In genomic region chr3:97235611-97236315, GRCh38 we compare ENCODE assay signal across 21 cellular contexts.
"Had no signal": no experiment of that assay in that cellular context is flagged by ENCODE, and none has a peak within 500 bp of the region (broad histone marks: within the 10 kb centered on the region; RNA-seq: fewer than 3 reads in every experiment).

No MANE protein-coding gene starts in this region.

- H3K4me3 ChIP-seq: dorsolateral prefrontal cortex, gastrocnemius medialis, tibial nerve, vagina had no signal

- ATAC-seq: activated CD8-positive, alpha-beta memory T cell treated with anti-CD3 and anti-CD28 coated beads, Interleukin-2, amount 10 ng/mL, durations not matched to agents 7 days and 5 days; gastrocnemius medialis; left lobe of liver; stimulated activated naive CD8-positive, alpha-beta T cell treated with anti-CD3 and anti-CD28 coated beads, Interleukin-15, Interleukin-2, amounts not matched to agents 100 U/mL and 50 U/mL, for 24 hours had no signal

- H3K4me1 ChIP-seq: gastrocnemius medialis, tibial nerve, vagina had no signal

- H3K27ac Mint-ChIP-seq: activated CD4-positive, alpha-beta memory T cell treated with anti-CD3 and anti-CD28 coated beads, Interleukin-2, amount 10 ng/mL, durations not matched to agents 7 days and 5 days; activated CD8-positive, alpha-beta memory T cell treated with anti-CD3 and anti-CD28 coated beads, Interleukin-2, amount 10 ng/mL, durations not matched to agents 7 days and 5 days; activated naive CD8-positive, alpha-beta T cell treated with anti-CD3 and anti-CD28 coated beads, Interleukin-2, amount 10 ng/mL, durations not matched to agents 7 days and 5 days; brain had no signal

- H3K4me3 Mint-ChIP-seq: activated CD4-positive, alpha-beta memory T cell treated with anti-CD3 and anti-CD28 coated beads, Interleukin-2, amount 10 ng/mL, durations not matched to agents 7 days and 5 days; activated CD8-positive, alpha-beta memory T cell treated with anti-CD3 and anti-CD28 coated beads, Interleukin-2, amount 10 ng/mL, durations not matched to agents 7 days and 5 days; activated naive CD8-positive, alpha-beta T cell treated with anti-CD3 and anti-CD28 coated beads, Interleukin-2, amount 10 ng/mL, durations not matched to agents 7 days and 5 days; brain; neural crest cell had no signal

- H3K36me3 Mint-ChIP-seq: activated CD8-positive, alpha-beta memory T cell treated with anti-CD3 and anti-CD28 coated beads, Interleukin-2, amount 10 ng/mL, durations not matched to agents 7 days and 5 days; activated naive CD8-positive, alpha-beta T cell treated with anti-CD3 and anti-CD28 coated beads, Interleukin-2, amount 10 ng/mL, durations not matched to agents 7 days and 5 days; brain had no signal

- H3K27me3 ChIP-seq: dorsolateral prefrontal cortex, gastrocnemius medialis, tibial nerve, vagina had no signal

- H3K27me3 Mint-ChIP-seq: activated CD4-positive, alpha-beta memory T cell treated with anti-CD3 and anti-CD28 coated beads, Interleukin-2, amount 10 ng/mL, durations not matched to agents 7 days and 5 days; activated CD8-positive, alpha-beta memory T cell treated with anti-CD3 and anti-CD28 coated beads, Interleukin-2, amount 10 ng/mL, durations not matched to agents 7 days and 5 days; activated naive CD8-positive, alpha-beta T cell treated with anti-CD3 and anti-CD28 coated beads, Interleukin-2, amount 10 ng/mL, durations not matched to agents 7 days and 5 days had no signal

- H3K4me1 Mint-ChIP-seq: activated CD4-positive, alpha-beta memory T cell treated with anti-CD3 and anti-CD28 coated beads, Interleukin-2, amount 10 ng/mL, durations not matched to agents 7 days and 5 days; activated CD8-positive, alpha-beta memory T cell treated with anti-CD3 and anti-CD28 coated beads, Interleukin-2, amount 10 ng/mL, durations not matched to agents 7 days and 5 days; activated naive CD8-positive, alpha-beta T cell treated with anti-CD3 and anti-CD28 coated beads, Interleukin-2, amount 10 ng/mL, durations not matched to agents 7 days and 5 days; brain; neural crest cell had no signal

- H3K36me3 ChIP-seq: gastrocnemius medialis, tibial nerve, vagina had no signal

- H3K9me3 Mint-ChIP-seq: activated CD4-positive, alpha-beta memory T cell treated with anti-CD3 and anti-CD28 coated beads, Interleukin-2, amount 10 ng/mL, durations not matched to agents 7 days and 5 days; brain; neural crest cell had no signal

- H3K27ac ChIP-seq: dorsolateral prefrontal cortex, gastrocnemius medialis, tibial nerve, vagina had no signal

- DNase-seq: activated CD4-positive, alpha-beta memory T cell treated with anti-CD3 and anti-CD28 coated beads, Interleukin-2, amount 10 ng/mL, durations not matched to agents 7 days and 5 days; activated CD4-positive, alpha-beta T cell treated with anti-CD3 and anti-CD28 coated beads for 48 hours; activated CD4-positive, CD25-positive, alpha-beta regulatory T cell; activated CD8-positive, alpha-beta memory T cell treated with anti-CD3 and anti-CD28 coated beads, Interleukin-2, amount 10 ng/mL, durations not matched to agents 7 days and 5 days; activated naive CD4-positive, alpha-beta T cell treated with Interleukin-2 at 50 U/mL for 16 hours; activated naive CD8-positive, alpha-beta T cell treated with anti-CD3 and anti-CD28 coated beads, Interleukin-2, amount 10 ng/mL, durations not matched to agents 7 days and 5 days; central memory CD4-positive, alpha-beta T cell; dorsolateral prefrontal cortex; gastrocnemius medialis; head of caudate nucleus; kidney; retina; stimulated activated CD4-positive, alpha-beta T cell treated with anti-CD3 and anti-CD28 coated beads, Interleukin-12 subunit alpha, Interleukin-12 subunit beta, amount 100 ng/mL, for 4 hours; stimulated activated CD4-positive, alpha-beta T cell treated with anti-CD3 and anti-CD28 coated beads, Interleukin-1b, Interleukin-23, amount 100 ng/mL, for 48 hours; stimulated activated naive CD8-positive, alpha-beta T cell treated with anti-CD3 and anti-CD28 coated beads, Interleukin-15, Interleukin-2, amounts not matched to agents 100 U/mL and 50 U/mL, for 24 hours; substantia nigra had no signal

- H3K9me3 ChIP-seq: gastrocnemius medialis, tibial nerve, vagina had no signal
